In genomic region chr15:65630760-65631159, GRCh38 we compare ENCODE assay signal across 15 cellular contexts.
DNase-seq lines count a peak whose midpoint lies in the region; ATAC-seq and TF ChIP-seq lines count a peak whose summit lies in the region.
"Had no signal": no experiment of that assay in that cellular context is flagged by ENCODE, and none has a peak within 500 bp of the region (broad histone marks: within the 10 kb centered on the region; RNA-seq: fewer than 3 reads in every experiment).

No MANE protein-coding gene starts in this region.

- TF ChIP-seq CTCF in GM12865 (IDR thresholded peaks at IDR 0.05; ENCODE audit: insufficient read depth, low read depth, low read length, missing control alignments) (no peak), VCaP (conservative IDR thresholded peaks at IDR 0.05) (no peak)

- no peak overlapping the region for H3K4me3 ChIP-seq in GM12865 (ENCODE audit: low read depth, low read length)
- H3K4me3 ChIP-seq: esophagus muscularis mucosa, heart right ventricle, Peyer's patch had no signal

- ATAC-seq in GM18907 (IDR thresholded peaks at IDR 0.05; ENCODE audit: unreplicated experiment) (peak; percentile 67), HG02759 (IDR thresholded peaks at IDR 0.05; ENCODE audit: unreplicated experiment) (peak; percentile 60)
- ATAC-seq: heart right ventricle had no signal

- DNase-seq in GM12865 (ENCODE audit: low read depth) (peak; percentile 41), epidermal melanocyte (ENCODE audit: insufficient read length, low spot score) (no peak), NCI-H2029 (lab: John Stamatoyannopoulos, UW) (no peak), NCI-H1436 (lab: John Stamatoyannopoulos, UW) (no peak)
- no peak for DNase-seq in stimulated activated CD4-positive, alpha-beta T cell treated with anti-CD3 and anti-CD28 coated beads, Interleukin-15, amount 100 ng/mL, for 24 hours
- DNase-seq: activated CD8-positive, alpha-beta memory T cell treated with anti-CD3 and anti-CD28 coated beads, Interleukin-2, amount 50 U/mL, for 4 hours; heart right ventricle; NCI-H1930; NCI-H526; Peyer's patch; substantia nigra had no signal

- peak overlapping the region; percentile 73 for H3K27ac ChIP-seq in VCaP
- H3K27ac ChIP-seq: esophagus muscularis mucosa, heart right ventricle, Peyer's patch had no signal
